ENCODE assay signal across 5 cellular contexts in the genomic region with DNA sequence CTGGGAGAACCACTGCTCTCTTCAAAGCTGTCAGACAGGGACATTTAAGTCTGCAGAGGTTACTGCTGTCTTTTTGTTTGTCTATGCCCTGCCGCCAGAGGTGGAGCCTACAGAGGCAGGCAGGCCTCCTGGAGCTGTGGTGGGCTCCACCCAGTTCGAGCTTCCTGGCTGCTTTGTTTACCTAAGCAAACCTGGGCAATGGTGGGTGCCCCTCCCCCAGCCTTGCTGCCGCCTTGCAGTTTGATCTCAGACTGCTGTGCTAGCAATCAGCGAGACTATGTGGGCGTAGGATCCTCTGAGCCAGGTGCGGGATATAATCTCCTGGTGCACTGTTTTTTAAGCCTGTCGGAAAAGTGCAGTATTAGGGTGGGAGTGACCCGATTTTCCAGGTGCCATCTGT. TPM values are rescaled to one million over a fixed set of nuclear protein-coding genes. Genes with fewer than 3 reads are reported as not detected.
"Had no signal": no experiment of that assay in that cellular context is flagged by ENCODE, and none has a peak within 500 bp of the region (broad histone marks: within the 10 kb centered on the region; RNA-seq: fewer than 3 reads in every experiment).

No MANE protein-coding gene starts in this region.

RNA-seq across cellular contexts. Expression of gene NTMT2, which starts 32.6 kb away (rescaled TPM):
- total RNA-seq: GM23248, GM23338, H1, H4, HFFc6 had no signal
- polyA plus RNA-seq: GM23248 had no signal
